Comparison of ENCODE assay signal across 8 cellular contexts in the genomic region with DNA sequence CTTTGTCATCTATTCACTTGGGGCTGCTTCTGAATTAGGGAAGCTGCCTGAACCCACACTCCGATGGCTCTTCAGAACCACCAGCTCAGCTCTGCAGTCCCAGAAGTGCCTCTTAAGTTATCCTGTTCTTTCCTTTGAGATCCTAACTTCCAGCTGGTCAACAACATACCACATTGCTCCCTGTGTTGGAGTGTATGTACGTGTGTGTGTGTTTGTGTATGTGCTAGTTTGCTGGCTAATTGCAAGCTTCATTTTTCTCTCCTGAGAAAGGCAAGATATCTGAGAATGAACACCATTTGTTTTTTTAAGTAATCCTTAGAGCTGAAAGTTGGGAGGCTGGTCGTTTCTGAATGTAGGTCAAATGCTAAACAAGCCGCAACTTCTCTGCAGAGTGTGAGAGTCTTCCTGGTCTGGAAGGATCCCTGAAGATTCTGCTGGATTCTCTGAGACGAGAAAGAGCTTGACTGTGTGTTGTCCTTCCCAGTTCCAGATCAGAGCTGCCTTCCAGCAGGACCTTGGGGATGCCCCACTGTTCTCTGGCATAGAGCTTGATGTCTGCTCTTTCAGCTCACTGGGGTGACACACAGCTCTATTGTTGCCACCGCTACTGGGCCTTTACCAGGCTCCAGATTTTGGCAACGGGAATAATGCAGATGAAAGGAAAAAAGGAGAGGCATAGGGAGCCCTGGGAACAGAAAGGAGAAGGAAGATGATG. TPM values are rescaled to one million over a fixed set of nuclear protein-coding genes. Genes with fewer than 3 reads are reported as not detected.
DNase-seq lines count a peak whose midpoint lies in the region; ATAC-seq, FAIRE-seq and TF ChIP-seq lines count a peak whose summit lies in the region.

No MANE protein-coding gene starts in this region.

- BruUV-seq in Panc1 (replicated peaks; lab: Mats Ljungman, UMichigan), result no TSS peak

- peaks cover 26% of the 10 kb centered on the region for H3K4me1 ChIP-seq in CD8-positive, alpha-beta T cell (ENCODE audit: insufficient read depth, low read length)
- H3K4me1 ChIP-seq in Panc1 (ENCODE audit: control insufficient read depth, insufficient read depth, low read length) (peaks cover 42% of the 10 kb centered on the region), fibroblast of lung (ENCODE audit: control insufficient read depth, extremely low read depth, insufficient read depth, low read length) (peaks cover 34% of the 10 kb centered on the region), prostate gland (replicated peaks) (peaks cover 17% of the 10 kb centered on the region)

- no peaks in the 10 kb centered on the region for H3K9me3 ChIP-seq in CD8-positive, alpha-beta T cell (ENCODE audit: low read length)
- H3K9me3 ChIP-seq in Panc1 (ENCODE audit: control insufficient read depth, insufficient read depth, low read depth, low read length) (no peaks in the 10 kb centered on the region), fibroblast of lung (ENCODE audit: control insufficient read depth, insufficient read depth, low read depth, low read length) (no peaks in the 10 kb centered on the region), prostate gland (no peaks in the 10 kb centered on the region)

- H3K27me3 ChIP-seq in CD8-positive, alpha-beta T cell (ENCODE audit: insufficient read depth, low read length), result no peaks in the 10 kb centered on the region
- no peaks in the 10 kb centered on the region for H3K27me3 ChIP-seq in Panc1 (ENCODE audit: control insufficient read depth, insufficient read depth, low read length)
- H3K27me3 ChIP-seq in fibroblast of lung (ENCODE audit: control insufficient read depth, insufficient read depth, low read length), result no peaks in the 10 kb centered on the region
- no peaks in the 10 kb centered on the region for H3K27me3 ChIP-seq in prostate gland (replicated peaks; ENCODE audit: insufficient read depth)

- peak overlapping the region; percentile 89 for H3K27ac Mint-ChIP-seq in CD8-positive, alpha-beta T cell

- H3K36me3 ChIP-seq in CD8-positive, alpha-beta T cell (ENCODE audit: insufficient read depth, low read length), result no peaks in the 10 kb centered on the region
- H3K36me3 ChIP-seq in Panc1 (ENCODE audit: control insufficient read depth, insufficient read depth, low read length) (no peaks in the 10 kb centered on the region), fibroblast of lung (ENCODE audit: control insufficient read depth, insufficient read depth, low read length) (no peaks in the 10 kb centered on the region), prostate gland (no peaks in the 10 kb centered on the region)

- no peak overlapping the region for H3K9ac ChIP-seq in fibroblast of lung (ENCODE audit: insufficient read depth, low read length)

- H3K79me2 ChIP-seq in fibroblast of lung (ENCODE audit: control insufficient read depth, insufficient read depth, low read length), result no peaks in the 10 kb centered on the region

- no peaks in the 10 kb centered on the region for H4K20me1 ChIP-seq in fibroblast of lung (ENCODE audit: control insufficient read depth, extremely low read depth, insufficient read depth, low read length)

- WGBS in prostate gland, result 54% methylated on average over 7 of the region's 7 CpGs

- in situ Hi-C loops in Panc1 (cut with HindIII; ENCODE audit: low pct_unique_long_range_greater_than_20kb, low sequenced_read_pairs), result no loop called here

- H3K4me3 ChIP-seq in CD8-positive, alpha-beta T cell (ENCODE audit: low read depth, low read length), result no peak overlapping the region
- no peak overlapping the region for H3K4me3 ChIP-seq in Panc1 (ENCODE audit: low read depth in 2 of 2, low read length in 2 of 2)
- no peak overlapping the region for H3K4me3 ChIP-seq in fibroblast of lung (replicated peaks in 1 of 4; ENCODE audit: control extremely low read depth in 1 of 4, insufficient read depth in 1 of 4, low read depth in 3 of 4, low read length in 4 of 4)
- H3K4me3 ChIP-seq in prostate gland, result no peak overlapping the region

- H3K27me3 Mint-ChIP-seq in CD8-positive, alpha-beta T cell (ENCODE audit: low read depth), result no peaks in the 10 kb centered on the region

- no peak overlapping the region for H3K27ac ChIP-seq in CD8-positive, alpha-beta T cell (ENCODE audit: low read depth, low read length)
- peak overlapping the region; percentile 89 for H3K27ac ChIP-seq in Panc1 (ENCODE audit: low read length)
- peak overlapping the region; percentile 100 for H3K27ac ChIP-seq in fibroblast of lung (ENCODE audit: insufficient read depth, low read length)
- H3K27ac ChIP-seq in prostate gland, result peak overlapping the region; percentile 94 to 95

- ATAC-seq in CD8-positive, alpha-beta T cell, result no peak
- ATAC-seq in Panc1, result no peak

- H3K4me1 Mint-ChIP-seq in CD8-positive, alpha-beta T cell (ENCODE audit: low read depth), result peaks cover 35% of the 10 kb centered on the region

- CTCF ChIA-PET in CD8-positive, alpha-beta T cell (lab: Charles Lee), result interaction anchor here (1.2 to 5.7 kb wide), 3 partner anchors 13 to 186 kb away, joined by 3 to 157 read pairs (median 4); no protein-coding TSS in a partner anchor
- CTCF ChIA-PET in Panc1 (lab: Charles Lee), result no interaction called here

- no peak for DNase-seq in CD8-positive, alpha-beta T cell
- DNase-seq in Panc1 (ENCODE audit: low read depth, low spot score) (no peak), fibroblast of lung (ENCODE audit: low read depth in 2 of 2) (peak; percentile 34 to 66), prostate gland (ENCODE audit: low spot score) (no peak), H54 (ENCODE audit: insufficient read length, low spot score) (no peak), NCI-H1092 (lab: John Stamatoyannopoulos, UW) (no peak)
- no peak for DNase-seq in stimulated activated CD4-positive, alpha-beta T cell treated with anti-CD3 and anti-CD28 coated beads, Interleukin-1b, Interleukin-23, amount 100 ng/mL, for 48 hours
- no peak for DNase-seq in activated CD4-positive, CD25-positive, alpha-beta regulatory T cell treated with anti-CD3 and anti-CD28 coated beads, Interleukin-2, amount 50 U/mL, for 72 hours

- FAIRE-seq in H54 (lab: Jason Lieb, UNC), result no peak

- no peak for TF ChIP-seq POLR2A in prostate gland (IDR thresholded peaks at IDR 0.05)
- no peak for TF ChIP-seq POLR2A in H54 (IDR thresholded peaks at IDR 0.05; ENCODE audit: low read depth, low read length)

- peak overlapping the region; percentile 5 for H3K4me2 ChIP-seq in fibroblast of lung (ENCODE audit: extremely low read depth, insufficient read depth, low read length)

- POLR2A ChIA-PET in CD8-positive, alpha-beta T cell (lab: Charles Lee), result interaction anchor here (0.9 to 1.9 kb wide), 2 partner anchors 13 to 109 kb away, joined by 3 to 6 read pairs; no protein-coding TSS in a partner anchor
- POLR2A ChIA-PET in Panc1 (lab: Charles Lee), result no interaction called here

- no peaks in the 10 kb centered on the region for H3K9me3 Mint-ChIP-seq in CD8-positive, alpha-beta T cell

- no peaks in the 10 kb centered on the region for H3K36me3 Mint-ChIP-seq in CD8-positive, alpha-beta T cell

- TF ChIP-seq CTCF in CD8-positive, alpha-beta T cell (IDR thresholded peaks at IDR 0.05), result no peak
- TF ChIP-seq CTCF in Panc1 (IDR thresholded peaks at IDR 0.05), result no peak
- no peak for TF ChIP-seq CTCF in fibroblast of lung (conservative IDR thresholded peaks at IDR 0.05 in 1 of 2, IDR thresholded peaks at IDR 0.05 in 1 of 2; ENCODE audit: low read depth in 1 of 2, low read length in 2 of 2)
- no peak for TF ChIP-seq CTCF in prostate gland (IDR thresholded peaks at IDR 0.05)

- peak overlapping the region; percentile 24 for H2AFZ ChIP-seq in fibroblast of lung (ENCODE audit: low read length)

- peak overlapping the region; percentile 81 for H3K4me3 Mint-ChIP-seq in CD8-positive, alpha-beta T cell

- intact Hi-C loops in CD8-positive, alpha-beta T cell (cut with DNase I, micrococcal nuclease), result loop anchor here (5.0 to 10.0 kb wide), 5 partner anchors 288 to 1930 kb away; a partner anchor contains a TSS
- intact Hi-C loops in Panc1 (cut with micrococcal nuclease; ENCODE audit: unreplicated experiment), result no loop called here
- intact Hi-C loops in prostate gland (cut with DNase I), result loop anchor here (5.0 kb wide), 1 partner anchor 100 kb away; no protein-coding TSS in a partner anchor

RNA-seq across cellular contexts. Expression of a gene that starts 0.8 kb away (rescaled TPM):
- not detected for total RNA-seq in CD8-positive, alpha-beta T cell
- total RNA-seq in Panc1 (2021; ENCODE audit: unreplicated experiment), result not detected
- polyA plus RNA-seq in Panc1 (2012; ENCODE audit: insufficient read length), result not detected
- total RNA-seq in fibroblast of lung, result 0.26 and 0.66 TPM in 2 replicates
- polyA plus RNA-seq in fibroblast of lung, result 0.93 and 1.3 TPM in 2 replicates
- 0.78 and 1.1 TPM in 2 replicates for polyA plus RNA-seq in fibroblast of lung (2012)
- polyA minus RNA-seq in fibroblast of lung (ENCODE audit: low replicate concordance), result 1.6 and 2.2 TPM in 2 replicates
- total RNA-seq in prostate gland, result 10 to 100 TPM in 1 of 2 donors, not detected in 1; 21.2 TPM

RNA-seq across cellular contexts. Expression of a gene that starts 58.5 kb away (rescaled TPM):
- 1 to 10 TPM; 2.2 to 2.7 TPM for total RNA-seq in CD8-positive, alpha-beta T cell
- total RNA-seq in Panc1 (2021; ENCODE audit: unreplicated experiment), result 5.4 TPM
- 4.4 TPM for polyA plus RNA-seq in Panc1 (2012; ENCODE audit: insufficient read length)
- 6.7 and 10.4 TPM in 2 replicates for total RNA-seq in fibroblast of lung
- polyA plus RNA-seq in fibroblast of lung, result 7.1 and 7.3 TPM in 2 replicates
- polyA plus RNA-seq in fibroblast of lung (2012), result 5.3 and 5.4 TPM in 2 replicates
- polyA minus RNA-seq in fibroblast of lung (ENCODE audit: low replicate concordance), result 6.7 and 12.2 TPM in 2 replicates
- 10 to 100 TPM; 14.7 to 24.3 TPM for total RNA-seq in prostate gland

Comparison
In these comparisons a context has a peak if more than half of its experiments do, and no peak if none do; other contexts are left out.
1. DNase-seq: peak in fibroblast of lung (2 of 2); none in CD8-positive, alpha-beta T cell (0 of 7), Panc1 (single experiment), prostate gland (single experiment), H54 (single experiment), stimulated activated CD4-positive, alpha-beta T cell treated with anti-CD3 and anti-CD28 coated beads, Interleukin-1b, Interleukin-23, amount 100 ng/mL, for 48 hours (single experiment), activated CD4-positive, CD25-positive, alpha-beta regulatory T cell treated with anti-CD3 and anti-CD28 coated beads, Interleukin-2, amount 50 U/mL, for 72 hours (single experiment) and NCI-H1092 (single experiment).